In genomic region chr16:2962334-2963073, GRCh38 we compare ENCODE assay signal across 1 cellular context.
TF ChIP-seq lines count a peak whose summit lies in the region.

No MANE protein-coding gene starts in this region.

TF ChIP-seq in A549, 52 proteins besides CTCF, POLR2A, EP300 and RAD21 (continued from another document):
- TF ChIP-seq MAX (IDR thresholded peaks at IDR 0.05) (no peak), ATOH8 (CRISPR knock-in tag; IDR thresholded peaks at IDR 0.05; ENCODE audit: low read depth) (no peak), NPAS2 (CRISPR knock-in tag; IDR thresholded peaks at IDR 0.05; ENCODE audit: borderline replicate concordance) (no peak), NFE2L2 (conservative IDR thresholded peaks at IDR 0.05; ENCODE audit: low read length) (no peak), KDM5A (IDR thresholded peaks at IDR 0.05) (no peak), GATA3 (IDR thresholded peaks at IDR 0.05; ENCODE audit: borderline replicate concordance) (no peak), PHF8 (IDR thresholded peaks at IDR 0.05; ENCODE audit: borderline replicate concordance, low read depth) (no peak), ZC3H11A (IDR thresholded peaks at IDR 0.05) (no peak), HDAC2 (IDR thresholded peaks at IDR 0.05) (no peak)
